ENCODE assay signal across 14 cellular contexts in genomic region chr7:137920637-137921473, GRCh38.
DNase-seq lines count a peak whose midpoint lies in the region; ATAC-seq, FAIRE-seq and TF ChIP-seq lines count a peak whose summit lies in the region.
"Had no signal": no experiment of that assay in that cellular context is flagged by ENCODE, and none has a peak within 500 bp of the region (broad histone marks: within the 10 kb centered on the region; RNA-seq: fewer than 3 reads in every experiment).

No MANE protein-coding gene starts in this region.

- H3K27me3 Mint-ChIP-seq in T-cell: no peaks in the 10 kb centered on the region
- H3K27me3 Mint-ChIP-seq: brain, T-helper 17 cell had no signal

- H3K27ac Mint-ChIP-seq in T-cell: peak overlapping the region; percentile 1 to 43
- H3K27ac Mint-ChIP-seq: brain had no signal

- CTCF ChIA-PET in T-cell (lab: Charles Lee): interaction anchor here (0.6 to 1.7 kb wide), 4 partner anchors 13 to 87 kb away, joined by 3 to 7 read pairs (median 4); no protein-coding TSS in a partner anchor

- DNase-seq in AG20443 (ENCODE audit: low spot score): peak; percentile 37
- DNase-seq in T-cell: no peak
- DNase-seq in fibroblast of lung (ENCODE audit: low read depth in 2 of 2): peak; percentile 37 to 65
- DNase-seq in dedifferentiated amniotic fluid mesenchymal stem cell (ENCODE audit: extremely low spot score): no peak
- no peak for DNase-seq in posterior cingulate gyrus
- DNase-seq in D721Med (ENCODE audit: insufficient read length, low spot score): no peak
- DNase-seq: foreskin fibroblast, NCI-H2081, T-helper 17 cell had no signal

- H3K36me3 ChIP-seq in fibroblast of lung (ENCODE audit: control insufficient read depth, insufficient read depth, low read length): no peaks in the 10 kb centered on the region
- H3K36me3 ChIP-seq in muscle layer of colon (ENCODE audit: insufficient read depth, low read length): peaks cover 14% of the 10 kb centered on the region
- H3K36me3 ChIP-seq: thoracic aorta had no signal

- H3K4me1 ChIP-seq in fibroblast of lung (ENCODE audit: control insufficient read depth, extremely low read depth, insufficient read depth, low read length): peaks cover 14% of the 10 kb centered on the region
- peaks cover 26% of the 10 kb centered on the region for H3K4me1 ChIP-seq in muscle layer of colon (ENCODE audit: insufficient read depth, low read length)

- H3K4me3 ChIP-seq in fibroblast of lung (replicated peaks in 1 of 4; ENCODE audit: control extremely low read depth in 1 of 4, insufficient read depth in 1 of 4, low read depth in 3 of 4, low read length in 4 of 4): no peak overlapping the region
- no peak overlapping the region for H3K4me3 ChIP-seq in muscle layer of colon (ENCODE audit: low read depth in 1 of 2, low read length in 2 of 2)
- H3K4me3 ChIP-seq: lung, thoracic aorta had no signal

- H3K27me3 ChIP-seq in fibroblast of lung (ENCODE audit: control insufficient read depth, insufficient read depth, low read length) (no peaks in the 10 kb centered on the region), muscle layer of colon (ENCODE audit: control insufficient read depth in 1 of 2, insufficient read depth in 2 of 2, low read length in 2 of 2) (no peaks in the 10 kb centered on the region)

- no peak for ATAC-seq in T-cell (replicated peaks in 1 of 4)
- ATAC-seq in GM21381 (IDR thresholded peaks at IDR 0.05; ENCODE audit: unreplicated experiment): no peak
- ATAC-seq: T-helper 17 cell had no signal

- H4K20me1 ChIP-seq in fibroblast of lung (ENCODE audit: control insufficient read depth, extremely low read depth, insufficient read depth, low read length): no peaks in the 10 kb centered on the region

- FAIRE-seq in D721Med (lab: Jason Lieb, UNC): no peak

- H3K36me3 Mint-ChIP-seq in T-cell: peaks cover 49% of the 10 kb centered on the region

- H3K4me3 Mint-ChIP-seq in T-cell: no peak overlapping the region
- H3K4me3 Mint-ChIP-seq: brain, T-helper 17 cell had no signal

- peaks cover 68% of the 10 kb centered on the region for H3K79me2 ChIP-seq in fibroblast of lung (ENCODE audit: control insufficient read depth, insufficient read depth, low read length)

- H3K4me1 Mint-ChIP-seq in T-cell: peaks cover 25 to 29% (median 25%) of the 10 kb centered on the region in 3 donors
- H3K4me1 Mint-ChIP-seq: brain had no signal

- intact Hi-C loops in posterior cingulate gyrus (cut with DNase I): no loop called here

- H3K9ac ChIP-seq in fibroblast of lung (ENCODE audit: insufficient read depth, low read length) (no peak overlapping the region), muscle layer of colon (ENCODE audit: low read length) (no peak overlapping the region)

- peak overlapping the region; percentile 26 for H3K4me2 ChIP-seq in fibroblast of lung (ENCODE audit: extremely low read depth, insufficient read depth, low read length)

- POLR2A ChIA-PET in T-cell (lab: Charles Lee): no interaction called here

- H3K9me3 ChIP-seq in fibroblast of lung (ENCODE audit: control insufficient read depth, insufficient read depth, low read depth, low read length) (no peaks in the 10 kb centered on the region), muscle layer of colon (ENCODE audit: low read length) (no peaks in the 10 kb centered on the region)
- H3K9me3 ChIP-seq: thoracic aorta had no signal

- peak overlapping the region; percentile 64 for H3K27ac ChIP-seq in fibroblast of lung (ENCODE audit: insufficient read depth, low read length)
- H3K27ac ChIP-seq in muscle layer of colon (ENCODE audit: low read depth, low read length): peak overlapping the region; percentile 12

- H3K9me3 Mint-ChIP-seq in T-cell: no peaks in the 10 kb centered on the region

- no peak for TF ChIP-seq CTCF in fibroblast of lung (conservative IDR thresholded peaks at IDR 0.05 in 1 of 2, IDR thresholded peaks at IDR 0.05 in 1 of 2; ENCODE audit: low read depth in 1 of 2, low read length in 2 of 2)
- TF ChIP-seq CTCF in D721Med (IDR thresholded peaks at IDR 0.05; ENCODE audit: insufficient read depth, missing control alignments): no peak

- H2AFZ ChIP-seq in fibroblast of lung (ENCODE audit: low read length): no peak overlapping the region

Comparison
In these comparisons a context has a peak if more than half of its experiments do, and no peak if none do; other contexts are left out.
1. DNase-seq: peak in AG20443 (single experiment) and fibroblast of lung (2 of 2); none in T-cell (0 of 34), dedifferentiated amniotic fluid mesenchymal stem cell (single experiment), posterior cingulate gyrus (0 of 10) and D721Med (single experiment).